ENCODE assay signal across 24 cellular contexts in the genomic region with DNA sequence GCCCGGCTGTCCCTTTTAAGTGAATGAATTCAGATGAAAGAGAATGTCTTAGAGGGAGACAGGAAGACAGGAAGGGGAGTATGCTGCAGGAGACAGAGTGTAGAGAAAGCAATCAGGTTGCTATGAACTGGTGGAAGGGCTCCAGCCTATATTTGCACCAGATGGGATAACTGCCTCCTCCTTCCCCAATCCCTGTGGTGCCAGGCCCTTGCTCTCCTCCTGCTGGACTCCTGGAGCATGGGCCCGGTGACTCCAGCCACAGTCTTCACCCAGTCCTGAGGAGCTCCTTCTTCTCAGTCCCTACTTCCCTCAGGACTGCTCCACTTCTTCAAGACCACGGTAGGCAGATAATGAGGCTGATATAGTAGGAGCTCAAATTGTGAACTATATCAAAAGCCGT.
A peak's percentile ranks its signal among the peaks of the same experiment; 100 is the strongest.
DNase-seq lines count a peak whose midpoint lies in the region; ATAC-seq and TF ChIP-seq lines count a peak whose summit lies in the region.
"Had no signal": no experiment of that assay in that cellular context is flagged by ENCODE, and none has a peak within 500 bp of the region (broad histone marks: within the 10 kb centered on the region; RNA-seq: fewer than 3 reads in every experiment).

No MANE protein-coding gene starts in this region.

- ATAC-seq in mucosa of descending colon (peak; percentile 48), HG02588 (IDR thresholded peaks at IDR 0.05; ENCODE audit: unreplicated experiment) (no peak), GM21381 (IDR thresholded peaks at IDR 0.05; ENCODE audit: unreplicated experiment) (no peak)
- ATAC-seq: activated CD8-positive, alpha-beta T cell treated with anti-CD3 and anti-CD28 coated beads for 36 hours; activated naive CD4-positive, alpha-beta T cell treated with anti-CD3 and anti-CD28 coated beads, Interleukin-2, amount 50 U/mL, for 72 hours; gastrocnemius medialis; left cardiac atrium; upper lobe of right lung had no signal

- no peaks in the 10 kb centered on the region for H3K4me1 ChIP-seq in mucosa of descending colon (ENCODE audit: low read depth)
- H3K4me1 ChIP-seq: BLaER1 treated with 17β-estradiol and CSF1 and Interleukin-3, amounts not matched to agents 10 nM and 100 nM; gastrocnemius medialis; prostate gland; upper lobe of right lung had no signal

- H3K36me3 ChIP-seq in mucosa of descending colon (ENCODE audit: low read depth), result no peaks in the 10 kb centered on the region
- H3K36me3 ChIP-seq: BLaER1 treated with 17β-estradiol and CSF1 and Interleukin-3, amounts not matched to agents 10 nM and 100 nM; gastrocnemius medialis; prostate gland; upper lobe of right lung had no signal

- TF ChIP-seq CTCF in LNCaP clone FGC (IDR thresholded peaks at IDR 0.05; ENCODE audit: control insufficient read depth, extremely low read depth, insufficient read depth), result 0 out of 2 replicates have a peak, but pooled peaks have one; percentile 6
- peak; percentile 34 for TF ChIP-seq CTCF in choroid plexus epithelial cell (conservative IDR thresholded peaks at IDR 0.05; ENCODE audit: low read depth, low read length)
- TF ChIP-seq CTCF in mucosa of descending colon (IDR thresholded peaks at IDR 0.05), result no peak

- H3K9me3 ChIP-seq in mucosa of descending colon, result no peaks in the 10 kb centered on the region
- H3K9me3 ChIP-seq: BLaER1 treated with 17β-estradiol and CSF1 and Interleukin-3, amounts not matched to agents 10 nM and 100 nM; gastrocnemius medialis; prostate gland; upper lobe of right lung had no signal

- intact Hi-C loops in mucosa of descending colon (cut with DNase I, micrococcal nuclease), result no loop called here

- DNase-seq in EH (ENCODE audit: low read depth) (peak; percentile 15), LNCaP clone FGC (ENCODE audit: low read depth) (no peak), choroid plexus epithelial cell (ENCODE audit: low read depth) (peak; percentile 22), mucosa of descending colon (no peak), NK-92 (lab: John Stamatoyannopoulos, UW; ENCODE audit: unreplicated experiment) (no peak), OCI-M2 (lab: John Stamatoyannopoulos, UW; ENCODE audit: unreplicated experiment) (no peak)
- DNase-seq: activated B cell treated with CpG ODN at 0.5 μM for 24 hours; activated CD8-positive, alpha-beta T cell treated with anti-CD3 and anti-CD28 coated beads for 36 hours; activated T-cell treated with anti-CD3 and anti-CD28 coated beads, Interleukin-2, amount 50 U/mL, for 48 hours; gastrocnemius medialis; left cardiac atrium; NCI-H1048; NCI-H2081; NCI-H510A; Right ventricle myocardium superior; small intestine; stimulated activated CD4-positive, alpha-beta T cell treated with anti-CD3 and anti-CD28 coated beads, Interleukin-4, amount 100 ng/mL, for 1 hour; T-helper 1 cell; upper lobe of right lung had no signal

- no peak overlapping the region for H3K4me3 ChIP-seq in LNCaP clone FGC (ENCODE audit: low read depth, low read length)
- H3K4me3 ChIP-seq in choroid plexus epithelial cell (ENCODE audit: low read depth, low read length), result no peak overlapping the region
- no peak overlapping the region for H3K4me3 ChIP-seq in mucosa of descending colon
- H3K4me3 ChIP-seq: BLaER1 treated with 17β-estradiol and CSF1 and Interleukin-3, amounts not matched to agents 10 nM and 100 nM; gastrocnemius medialis; prostate gland; upper lobe of right lung had no signal

Comparison
In these comparisons a context has a peak if more than half of its experiments do, and no peak if none do; other contexts are left out.
1. DNase-seq: peak in EH (single experiment) and choroid plexus epithelial cell (single experiment); none in LNCaP clone FGC (single experiment), mucosa of descending colon (0 of 3), NK-92 (single experiment) and OCI-M2 (single experiment).